ENCODE assay signal across 9 cellular contexts in genomic region chr1:168609133-168609715, GRCh38. TPM values are rescaled to one million over a fixed set of nuclear protein-coding genes. Genes with fewer than 3 reads are reported as not detected.
A peak's percentile ranks its signal among the peaks of the same experiment; 100 is the strongest.
DNase-seq lines count a peak whose midpoint lies in the region; ATAC-seq and TF ChIP-seq lines count a peak whose summit lies in the region.
"Had no signal": no experiment of that assay in that cellular context is flagged by ENCODE, and none has a peak within 500 bp of the region (broad histone marks: within the 10 kb centered on the region; RNA-seq: fewer than 3 reads in every experiment).

No MANE protein-coding gene starts in this region.

- TF ChIP-seq EP300 in transverse colon (IDR thresholded peaks at IDR 0.05; ENCODE audit: low read depth): no peak

- ATAC-seq in gastrocnemius medialis (peak; percentile 79 to 80), T-helper 17 cell (no peak)

- in situ Hi-C loops in gastrocnemius medialis (cut with MboI; ENCODE audit: low sequenced_read_pairs in 4 of 4) (loop anchor here in 3 of 4 donors (10.0 to 25.0 kb wide), 6 partner anchors 286 to 936 kb away; partner anchors contain the start of gene SLC19A2 (in 2 of the 3)), transverse colon (cut with MboI; ENCODE audit: low pct_ligation_motif_present in 1 of 4, low pct_unique_long_range_greater_than_20kb in 1 of 4, low sequenced_read_pairs in 3 of 4) (loop anchor here in 3 of 4 donors (10.0 to 25.0 kb wide), 4 partner anchors 503 to 953 kb away; partner anchors contain the start of gene ATP1B1 (in 1 of the 3))

- TF ChIP-seq POLR2A in gastrocnemius medialis (IDR thresholded peaks at IDR 0.05) (peak; percentile 51 to 87), transverse colon (IDR thresholded peaks at IDR 0.05) (no peak)

- DNase-seq in chondrocyte (ENCODE audit: low spot score) (no peak), islet precursor cell (peak; percentile 89), gastrocnemius medialis (peak; percentile 86 to 91), glomerular visceral epithelial cell (ENCODE audit: extremely low spot score) (no peak), transverse colon (no peak), NCI-H524 (lab: John Stamatoyannopoulos, UW) (no peak), T-helper 17 cell (no peak)
- DNase-seq: DMS153 had no signal

- H3K9me3 ChIP-seq in HUES6 (ENCODE audit: control insufficient read depth, insufficient read depth, low read depth, low read length): no peaks in the 10 kb centered on the region
- H3K9me3 ChIP-seq in gastrocnemius medialis: no peaks in the 10 kb centered on the region
- H3K9me3 ChIP-seq in transverse colon: no peaks in the 10 kb centered on the region
- no peaks in the 10 kb centered on the region for H3K9me3 ChIP-seq in T-helper 17 cell (ENCODE audit: control insufficient read depth, low read length, poor library complexity, severe bottlenecking)

- H3K4me3 Mint-ChIP-seq in chondrocyte (ENCODE audit: unreplicated experiment) (peak overlapping the region; percentile 40), T-helper 17 cell (no peak overlapping the region)

- H3K9ac ChIP-seq in HUES6 (ENCODE audit: low read length): no peak overlapping the region

- peaks cover 7% of the 10 kb centered on the region; the same call in 1 of the 2 replicates for H3K4me1 ChIP-seq in HUES6 (ENCODE audit: control insufficient read depth, insufficient read depth, low read length)
- H3K4me1 ChIP-seq in gastrocnemius medialis: peaks cover 72 to 79% of the 10 kb centered on the region in 2 donors
- H3K4me1 ChIP-seq in transverse colon: peaks cover 0 to 25% (median 5%) of the 10 kb centered on the region in 4 donors

- H3K27ac Mint-ChIP-seq in chondrocyte (ENCODE audit: unreplicated experiment) (peak overlapping the region; percentile 85), T-helper 17 cell (no peak overlapping the region)

- no peaks in the 10 kb centered on the region for H3K36me3 ChIP-seq in HUES6 (ENCODE audit: control insufficient read depth, insufficient read depth, low read length)
- no peaks in the 10 kb centered on the region for H3K36me3 ChIP-seq in gastrocnemius medialis
- H3K36me3 ChIP-seq in transverse colon: no peaks in the 10 kb centered on the region

- no peak for TF ChIP-seq CTCF in chondrocyte (IDR thresholded peaks at IDR 0.05)
- TF ChIP-seq CTCF in gastrocnemius medialis (IDR thresholded peaks at IDR 0.05 in 4 of 5, conservative IDR thresholded peaks at IDR 0.05 in 1 of 5): no peak
- TF ChIP-seq CTCF in transverse colon (IDR thresholded peaks at IDR 0.05): no peak

- H3K27ac ChIP-seq in HUES6 (ENCODE audit: low read depth, low read length): no peak overlapping the region
- H3K27ac ChIP-seq in gastrocnemius medialis: peak overlapping the region; percentile 96 to 100 (median 96)
- H3K27ac ChIP-seq in transverse colon: peak overlapping the region in 1 of 4 donors; percentile 27

- no peaks in the 10 kb centered on the region for H3K27me3 ChIP-seq in HUES6 (ENCODE audit: control insufficient read depth, insufficient read depth, low read length)
- H3K27me3 ChIP-seq in gastrocnemius medialis: no peaks in the 10 kb centered on the region
- no peaks in the 10 kb centered on the region for H3K27me3 ChIP-seq in transverse colon

- H3K9me3 Mint-ChIP-seq in chondrocyte (ENCODE audit: low read depth): no peaks in the 10 kb centered on the region

- H3K27me3 Mint-ChIP-seq in chondrocyte (ENCODE audit: low read depth): no peaks in the 10 kb centered on the region
- H3K27me3 Mint-ChIP-seq in T-helper 17 cell: peaks cover 47% of the 10 kb centered on the region

- H3K36me3 Mint-ChIP-seq in chondrocyte (ENCODE audit: low read depth) (no peaks in the 10 kb centered on the region), T-helper 17 cell (ENCODE audit: low read depth) (peaks cover 7% of the 10 kb centered on the region)

- H3K4me1 Mint-ChIP-seq in chondrocyte (ENCODE audit: low read depth): peaks cover 39% of the 10 kb centered on the region
- H3K4me1 Mint-ChIP-seq in T-helper 17 cell: peaks cover 3% of the 10 kb centered on the region

- WGBS in transverse colon (ENCODE audit: low coverage in 1 of 2), 2 donors: 74 to 82% methylated on average over 10 to 17 of the region's 17 CpGs

- peak overlapping the region; percentile 20; the same call in 1 of the 2 replicates for H3K4me3 ChIP-seq in HUES6 (ENCODE audit: low read depth, low read length)
- peak overlapping the region; percentile 35 to 54 (median 46) for H3K4me3 ChIP-seq in gastrocnemius medialis
- no peak overlapping the region for H3K4me3 ChIP-seq in transverse colon

- intact Hi-C loops in gastrocnemius medialis (cut with DNase I; ENCODE audit: low total_unique reads) (loop anchor here (1.0 to 5.0 kb wide), 5 partner anchors 14 to 876 kb away; partner anchors contain the start of genes BLZF1, NME7 and SLC19A2), transverse colon (cut with DNase I; ENCODE audit: low total_unique reads) (no loop called here)

RNA-seq across cellular contexts. Expression of gene XCL1, which starts 32.8 kb away (rescaled TPM):
- total RNA-seq in chondrocyte (0.25 TPM in 1 of 3 replicates, not detected in the others), gastrocnemius medialis (not detected), transverse colon (under 1 TPM in 1 of 4 donors, not detected in 3; 0.32 TPM), T-helper 17 cell (not detected)

Comparison
In these comparisons a context has a peak if more than half of its experiments do, and no peak if none do; other contexts are left out.
1. H3K4me3 ChIP-seq: peak in HUES6 (single experiment) and gastrocnemius medialis (4 of 4); none in transverse colon (0 of 4).
2. DNase-seq: peak in islet precursor cell (single experiment) and gastrocnemius medialis (2 of 2); none in chondrocyte (single experiment), glomerular visceral epithelial cell (single experiment), transverse colon (single experiment), NCI-H524 (0 of 2) and T-helper 17 cell (0 of 3).